Comparison of ENCODE assay signal across 14 cellular contexts in genomic region chr1:59509341-59509869, GRCh38.
A peak's percentile ranks its signal among the peaks of the same experiment; 100 is the strongest.
DNase-seq lines count a peak whose midpoint lies in the region; ATAC-seq and TF ChIP-seq lines count a peak whose summit lies in the region.
"Had no signal": no experiment of that assay in that cellular context is flagged by ENCODE, and none has a peak within 500 bp of the region (broad histone marks: within the 10 kb centered on the region; RNA-seq: fewer than 3 reads in every experiment).

No MANE protein-coding gene starts in this region.

- H3K4me1 Mint-ChIP-seq in nephron (peaks cover 46% of the 10 kb centered on the region), T-cell (no peaks in the 10 kb centered on the region)

- in situ Hi-C loops in ACHN (cut with HindIII; ENCODE audit: low pct_ligation_motif_present, low pct_unique_long_range_greater_than_20kb, low sequenced_read_pairs) = no loop called here

- ATAC-seq in T-cell (replicated peaks in 1 of 4) (no peak), HG02884 (IDR thresholded peaks at IDR 0.05; ENCODE audit: unreplicated experiment) (no peak)
- ATAC-seq: CD8-positive, alpha-beta T cell; Right ventricle myocardium inferior had no signal

- POLR2A ChIA-PET in T-cell (lab: Charles Lee) = no interaction called here

- H3K9me3 Mint-ChIP-seq in nephron (no peaks in the 10 kb centered on the region), T-cell (no peaks in the 10 kb centered on the region)
- H3K9me3 Mint-ChIP-seq: CD8-positive, alpha-beta T cell had no signal

- CTCF ChIA-PET in T-cell (lab: Charles Lee) = interaction anchor here in 1 of 2 donors (0.7 kb wide), 1 partner anchor 252 kb away, joined by 4 read pairs; no protein-coding TSS in a partner anchor

- H3K27me3 Mint-ChIP-seq in nephron (ENCODE audit: low read depth) (peaks cover 3% of the 10 kb centered on the region), T-cell (peaks cover 0 to 4% of the 10 kb centered on the region in 2 donors)

- peak; percentile 80 for DNase-seq in NCI-H2227 treated with DMSO at 0.1 percent for 48 hours (lab: John Stamatoyannopoulos, UW)
- DNase-seq in SK-N-DZ (ENCODE audit: low spot score) = peak; percentile 42
- DNase-seq in stimulated activated CD4-positive, alpha-beta T cell treated with anti-CD3 and anti-CD28 coated beads, Interleukin-15, amount 100 ng/mL, for 24 hours = no peak
- DNase-seq in T-cell = no peak
- no peak for DNase-seq in ACHN
- DNase-seq: CD8-positive, alpha-beta T cell; DMS53; H7; Kasumi-1; NCI-H1694 treated with DMSO at 0.1 percent for 48 hours; NCI-H748 treated with DMSO at 0.1 percent for 48 hours had no signal

- H3K36me3 Mint-ChIP-seq in nephron (ENCODE audit: low read depth) (no peaks in the 10 kb centered on the region), T-cell (no peaks in the 10 kb centered on the region)

- H3K4me3 Mint-ChIP-seq in nephron (no peak overlapping the region), T-cell (no peak overlapping the region)
- H3K4me3 Mint-ChIP-seq: CD8-positive, alpha-beta T cell had no signal

- H3K27ac Mint-ChIP-seq in nephron = peak overlapping the region; percentile 1 to 42 (median 38)
- H3K27ac Mint-ChIP-seq in T-cell = no peak overlapping the region
- H3K27ac Mint-ChIP-seq: CD8-positive, alpha-beta T cell had no signal

- TF ChIP-seq CTCF in nephron (IDR thresholded peaks at IDR 0.05; ENCODE audit: unreplicated experiment in 3 of 3) = no peak

Comparison
In these comparisons a context has a peak if more than half of its experiments do, and no peak if none do; other contexts are left out.
1. DNase-seq: peak in NCI-H2227 treated with DMSO at 0.1 percent for 48 hours (single experiment) and SK-N-DZ (single experiment); none in stimulated activated CD4-positive, alpha-beta T cell treated with anti-CD3 and anti-CD28 coated beads, Interleukin-15, amount 100 ng/mL, for 24 hours (single experiment), T-cell (0 of 34) and ACHN (single experiment).
2. H3K27ac Mint-ChIP-seq: peak in nephron (3 of 3); none in T-cell (0 of 2).